Comparison of ENCODE assay signal across 16 cellular contexts in the genomic region with DNA sequence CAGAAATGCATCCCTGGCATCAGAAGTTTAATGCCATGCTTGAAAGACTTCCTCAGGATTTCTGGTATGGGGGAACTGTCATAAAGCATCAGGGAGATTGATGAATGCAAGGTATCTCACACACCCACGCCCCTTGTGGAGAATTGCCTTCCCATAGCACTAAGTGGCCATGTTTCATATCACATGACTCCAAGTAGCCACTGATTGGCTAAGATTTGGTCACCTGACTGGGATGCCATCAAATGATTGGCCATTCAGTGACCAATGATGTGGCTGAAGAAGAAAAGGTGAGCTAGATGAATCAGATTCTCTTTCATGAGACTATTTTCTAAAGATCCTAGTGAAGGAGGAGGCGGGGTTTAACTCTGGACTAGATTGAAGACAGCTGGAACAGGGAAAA. TPM values are rescaled to one million over a fixed set of nuclear protein-coding genes. Genes with fewer than 3 reads are reported as not detected.
A peak's percentile ranks its signal among the peaks of the same experiment; 100 is the strongest.
DNase-seq lines count a peak whose midpoint lies in the region; ATAC-seq and TF ChIP-seq lines count a peak whose summit lies in the region.
"Had no signal": no experiment of that assay in that cellular context is flagged by ENCODE, and none has a peak within 500 bp of the region (broad histone marks: within the 10 kb centered on the region; RNA-seq: fewer than 3 reads in every experiment).

No MANE protein-coding gene starts in this region.

- no peak for TF ChIP-seq CTCF in foreskin keratinocyte (conservative IDR thresholded peaks at IDR 0.05)
- TF ChIP-seq CTCF in coronary artery (IDR thresholded peaks at IDR 0.05), result no peak

- DNase-seq in DMS53 (lab: John Stamatoyannopoulos, UW) (peak; percentile 26), DMS53 treated with DMSO at 0.1 percent for 48 hours (lab: John Stamatoyannopoulos, UW; ENCODE audit: unreplicated experiment) (no peak), NCI-H69 (lab: John Stamatoyannopoulos, UW) (peak; percentile 4), foreskin keratinocyte (peak in 1 of 2 donors; percentile 33), coronary artery (ENCODE audit: low spot score) (no peak)
- DNase-seq: 8988T; activated naive CD8-positive, alpha-beta T cell treated with anti-CD3 and anti-CD28 coated beads, Interleukin-2, amount 50 U/mL, for 24 hours; activated T-cell treated with anti-CD3 and anti-CD28 coated beads, Interleukin-2, amount 50 U/mL, for 1 hour; CD8-positive, alpha-beta memory T cell; central memory CD4-positive, alpha-beta T cell; left cardiac atrium; NCI-H2029 treated with DMSO at 0.1 percent for 48 hours had no signal

- ATAC-seq in foreskin keratinocyte, result peak; percentile 50
- no peak for ATAC-seq in HG02759 (IDR thresholded peaks at IDR 0.05; ENCODE audit: unreplicated experiment)
- ATAC-seq: activated naive CD8-positive, alpha-beta T cell treated with anti-CD3 and anti-CD28 coated beads, Interleukin-2, amount 50 U/mL, for 24 hours; left cardiac atrium had no signal

- no peaks in the 10 kb centered on the region for H3K27me3 ChIP-seq in foreskin keratinocyte

- no peak overlapping the region for H3K4me3 ChIP-seq in coronary artery

- H3K4me1 ChIP-seq in foreskin keratinocyte, result peaks cover 17% of the 10 kb centered on the region

- H3K27ac ChIP-seq in foreskin keratinocyte, result no peak overlapping the region
- H3K27ac ChIP-seq in coronary artery, result no peak overlapping the region

RNA-seq across cellular contexts. Expression of gene KLK8, which starts 7.3 kb away (rescaled TPM):
- 88.9 and 91.7 TPM in 2 replicates for total RNA-seq in foreskin keratinocyte
- polyA plus RNA-seq in foreskin keratinocyte, result 114 and 124 TPM in 2 replicates
- total RNA-seq: CD8-positive, alpha-beta memory T cell; myocyte; posterior vena cava; temporal lobe had no signal
- polyA plus RNA-seq: CD8-positive, alpha-beta memory T cell had no signal

RNA-seq across cellular contexts. Expression of gene KLK7, which starts 10.4 kb away (rescaled TPM):
- total RNA-seq in foreskin keratinocyte, result 6.3 and 8.1 TPM in 2 replicates
- polyA plus RNA-seq in foreskin keratinocyte, result 6.3 and 6.4 TPM in 2 replicates
- total RNA-seq: CD8-positive, alpha-beta memory T cell; myocyte; posterior vena cava; temporal lobe had no signal
- polyA plus RNA-seq: CD8-positive, alpha-beta memory T cell had no signal

RNA-seq across cellular contexts. Expression of gene KLK6, which starts 24.7 kb away (rescaled TPM):
- total RNA-seq in foreskin keratinocyte, result 0.78 and 1.2 TPM in 2 replicates
- polyA plus RNA-seq in foreskin keratinocyte, result 0.91 and 1.2 TPM in 2 replicates
- total RNA-seq: CD8-positive, alpha-beta memory T cell; left cardiac atrium; myocyte; posterior vena cava had no signal
- polyA plus RNA-seq: CD8-positive, alpha-beta memory T cell had no signal

RNA-seq across cellular contexts. Expression of gene KLK10, which starts 25.4 kb away (rescaled TPM):
- 23.5 and 104 TPM in 2 replicates for total RNA-seq in foreskin keratinocyte
- 38.6 and 179 TPM in 2 replicates for polyA plus RNA-seq in foreskin keratinocyte
- total RNA-seq: CD8-positive, alpha-beta memory T cell; myocyte; posterior vena cava; temporal lobe had no signal
- polyA plus RNA-seq: CD8-positive, alpha-beta memory T cell had no signal

RNA-seq across cellular contexts. Expression of gene KLK11, which starts 32.3 kb away (rescaled TPM):
- total RNA-seq in foreskin keratinocyte, result 3.7 and 7.5 TPM in 2 replicates
- 4.2 and 7.3 TPM in 2 replicates for polyA plus RNA-seq in foreskin keratinocyte
- total RNA-seq: CD8-positive, alpha-beta memory T cell; myocyte; posterior vena cava; temporal lobe had no signal
- polyA plus RNA-seq: CD8-positive, alpha-beta memory T cell had no signal

Comparison
In these comparisons a context has a peak if more than half of its experiments do, and no peak if none do; other contexts are left out.
1. DNase-seq: peak in DMS53 (single experiment) and NCI-H69 (single experiment); none in DMS53 treated with DMSO at 0.1 percent for 48 hours (single experiment) and coronary artery (single experiment).